Comparison of ENCODE assay signal across 15 cellular contexts in genomic region chr5:149782018-149782899, GRCh38. TPM values are rescaled to one million over a fixed set of nuclear protein-coding genes. Genes with fewer than 3 reads are reported as not detected.
DNase-seq lines count a peak whose midpoint lies in the region; ATAC-seq and TF ChIP-seq lines count a peak whose summit lies in the region.
"Had no signal": no experiment of that assay in that cellular context is flagged by ENCODE, and none has a peak within 500 bp of the region (broad histone marks: within the 10 kb centered on the region; RNA-seq: fewer than 3 reads in every experiment).

No MANE protein-coding gene starts in this region.

- H3K4me1 ChIP-seq in left ventricle myocardium inferior (peaks cover 94% of the 10 kb centered on the region), rectal smooth muscle tissue (ENCODE audit: control insufficient read depth, insufficient read depth, low read length) (peaks cover 42% of the 10 kb centered on the region), A673 (ENCODE audit: insufficient read depth, low read length, poor library complexity, severe bottlenecking) (no peaks in the 10 kb centered on the region), suprapubic skin (peaks cover 51% of the 10 kb centered on the region)

- TF ChIP-seq CTCF in WTC11 (IDR thresholded peaks at IDR 0.05) = no peak
- no peak for TF ChIP-seq CTCF in left ventricle myocardium inferior (IDR thresholded peaks at IDR 0.05; ENCODE audit: borderline replicate concordance)
- no peak for TF ChIP-seq CTCF in A673 (conservative IDR thresholded peaks at IDR 0.05; ENCODE audit: low read depth, low read length)
- no peak for TF ChIP-seq CTCF in suprapubic skin (IDR thresholded peaks at IDR 0.05)

- H3K9ac ChIP-seq in rectal smooth muscle tissue (ENCODE audit: low read length) = no peak overlapping the region

- CTCF ChIA-PET in WTC11 (lab: Charles Lee) (interaction anchor here (2.1 kb wide), 1 partner anchor 126 kb away, joined by 6 read pairs; no protein-coding TSS in a partner anchor), A673 (lab: Charles Lee) (no interaction called here)

- BruUV-seq in A673 (replicated peaks; lab: Mats Ljungman, UMichigan) = no TSS peak

- TF ChIP-seq POLR2A in suprapubic skin (IDR thresholded peaks at IDR 0.05) = no peak

- H3K27ac Mint-ChIP-seq in WTC11 = peak overlapping the region; percentile 17; the same call in 1 of the 2 replicates
- H3K27ac Mint-ChIP-seq: activated naive CD8-positive, alpha-beta T cell treated with anti-CD3 and anti-CD28 coated beads, Interleukin-2, amount 10 ng/mL, durations not matched to agents 7 days and 5 days had no signal

- 76% methylated on average over 9 of the region's 9 CpGs for WGBS in suprapubic skin

- no peaks in the 10 kb centered on the region; the same call in 1 of the 2 replicates for H3K36me3 Mint-ChIP-seq in WTC11

- no peaks in the 10 kb centered on the region for H3K27me3 ChIP-seq in MG63
- no peaks in the 10 kb centered on the region for H3K27me3 ChIP-seq in left ventricle myocardium inferior (ENCODE audit: low read depth)
- H3K27me3 ChIP-seq in rectal smooth muscle tissue (ENCODE audit: control insufficient read depth, insufficient read depth, low read length) = no peaks in the 10 kb centered on the region
- H3K27me3 ChIP-seq in A673 (replicated peaks; ENCODE audit: insufficient read depth, low read depth, low read length, poor library complexity) = no peaks in the 10 kb centered on the region
- no peaks in the 10 kb centered on the region for H3K27me3 ChIP-seq in suprapubic skin
- H3K27me3 ChIP-seq: BLaER1 treated with 17β-estradiol and CSF1 and Interleukin-3, amounts not matched to agents 10 nM and 100 nM; pancreas had no signal

- peaks cover 36% of the 10 kb centered on the region for H3K4me1 Mint-ChIP-seq in WTC11

- no peaks in the 10 kb centered on the region for H3K36me3 ChIP-seq in MG63
- H3K36me3 ChIP-seq in left ventricle myocardium inferior = no peaks in the 10 kb centered on the region
- no peaks in the 10 kb centered on the region for H3K36me3 ChIP-seq in rectal smooth muscle tissue (ENCODE audit: control insufficient read depth, insufficient read depth, low read length)
- no peaks in the 10 kb centered on the region for H3K36me3 ChIP-seq in A673 (ENCODE audit: insufficient read depth, low read length, poor library complexity, severe bottlenecking)
- no peaks in the 10 kb centered on the region for H3K36me3 ChIP-seq in suprapubic skin
- H3K36me3 ChIP-seq: pancreas had no signal

- 0 out of 2 replicates have a peak, but pooled peaks cover 6% of the 10 kb centered on the region for H3K9me3 Mint-ChIP-seq in WTC11

- ATAC-seq in WTC11 = no peak
- ATAC-seq: esophagus mucosa, pancreas had no signal

- peak overlapping the region; percentile 88 for H3K27ac ChIP-seq in left ventricle myocardium inferior (replicated peaks)
- H3K27ac ChIP-seq in rectal smooth muscle tissue (ENCODE audit: low read depth, low read length) = peak overlapping the region; percentile 46
- H3K27ac ChIP-seq in A673 (ENCODE audit: low read depth, low read length, poor library complexity, severe bottlenecking) = no peak overlapping the region
- no peak overlapping the region for H3K27ac ChIP-seq in suprapubic skin
- H3K27ac ChIP-seq: pancreas had no signal

- no peaks in the 10 kb centered on the region for H3K9me3 ChIP-seq in MG63
- no peaks in the 10 kb centered on the region for H3K9me3 ChIP-seq in left ventricle myocardium inferior (replicated peaks)
- H3K9me3 ChIP-seq in A673 (ENCODE audit: low read depth, low read length, poor library complexity, severe bottlenecking) = no peaks in the 10 kb centered on the region
- no peaks in the 10 kb centered on the region for H3K9me3 ChIP-seq in suprapubic skin
- H3K9me3 ChIP-seq: pancreas had no signal

- POLR2A ChIA-PET in WTC11 (lab: Charles Lee) (no interaction called here), A673 (lab: Charles Lee; ENCODE audit: low non-redundant PET) (no interaction called here)

- H3K4me3 ChIP-seq in MG63 = no peak overlapping the region
- H3K4me3 ChIP-seq in left ventricle myocardium inferior = peak overlapping the region; percentile 15
- peak overlapping the region; percentile 7 for H3K4me3 ChIP-seq in rectal smooth muscle tissue (ENCODE audit: low read length)
- H3K4me3 ChIP-seq in A673 (ENCODE audit: low read depth, low read length, poor library complexity, severe bottlenecking) = no peak overlapping the region
- no peak overlapping the region for H3K4me3 ChIP-seq in suprapubic skin
- H3K4me3 ChIP-seq: BLaER1 treated with 17β-estradiol and CSF1 and Interleukin-3, amounts not matched to agents 10 nM and 100 nM; pancreas had no signal

- no peak overlapping the region for H3K4me3 Mint-ChIP-seq in WTC11
- H3K4me3 Mint-ChIP-seq: activated naive CD8-positive, alpha-beta T cell treated with anti-CD3 and anti-CD28 coated beads, Interleukin-2, amount 10 ng/mL, durations not matched to agents 7 days and 5 days had no signal

- intact Hi-C loops in left ventricle myocardium inferior (cut with micrococcal nuclease) = no loop called here
- intact Hi-C loops in A673 (cut with micrococcal nuclease; ENCODE audit: unreplicated experiment) = no loop called here

- no peak for TF ChIP-seq EP300 in suprapubic skin (IDR thresholded peaks at IDR 0.05)

- no peaks in the 10 kb centered on the region for H3K27me3 Mint-ChIP-seq in WTC11 (ENCODE audit: low read depth)
- H3K27me3 Mint-ChIP-seq: activated naive CD8-positive, alpha-beta T cell treated with anti-CD3 and anti-CD28 coated beads, Interleukin-2, amount 10 ng/mL, durations not matched to agents 7 days and 5 days had no signal

- DNase-seq in MG63 (peak; percentile 31), WTC11 (ENCODE audit: low spot score) (no peak), left ventricle myocardium inferior (peak; percentile 73), NCI-H2081 treated with DMSO at 0.1 percent for 48 hours (lab: John Stamatoyannopoulos, UW) (no peak), mucosa of gallbladder (ENCODE audit: low spot score) (no peak), A673 (ENCODE audit: low spot score) (no peak), suprapubic skin (ENCODE audit: low spot score in 2 of 2) (no peak)
- DNase-seq: activated CD8-positive, alpha-beta memory T cell treated with anti-CD3 and anti-CD28 coated beads, Interleukin-2, amount 50 U/mL, for 48 hours; activated naive CD8-positive, alpha-beta T cell treated with anti-CD3 and anti-CD28 coated beads, Interleukin-2, amount 10 ng/mL, durations not matched to agents 7 days and 5 days; NCI-H187 treated with DMSO at 0.1 percent for 48 hours; NCI-H748 treated with DMSO at 0.1 percent for 48 hours; pancreas had no signal

TF ChIP-seq in WTC11, 78 proteins besides CTCF, POLR2A, EP300 and RAD21:
- TF ChIP-seq AR (CRISPR knock-in tag; IDR thresholded peaks at IDR 0.05) (no peak), ATF3 (CRISPR knock-in tag; conservative IDR thresholded peaks at IDR 0.05) (no peak), CREB1 (CRISPR knock-in tag; IDR thresholded peaks at IDR 0.05) (no peak), MLX (CRISPR knock-in tag; IDR thresholded peaks at IDR 0.05) (no peak), NR3C1 (CRISPR knock-in tag; conservative IDR thresholded peaks at IDR 0.05; ENCODE audit: low read depth) (no peak), CREM (CRISPR knock-in tag; IDR thresholded peaks at IDR 0.05) (no peak), GTF2I (CRISPR knock-in tag; conservative IDR thresholded peaks at IDR 0.05) (no peak), NR1H2 (CRISPR knock-in tag; IDR thresholded peaks at IDR 0.05) (no peak)

RNA-seq across cellular contexts. Expression of gene PPARGC1B, which starts 52.1 kb away (rescaled TPM):
- total RNA-seq in MG63 (2014; rRNA removed; shearing (Covaris generic); ENCODE audit: low replicate concordance) = 0.59 and 1.2 TPM in 2 replicates
- total RNA-seq in WTC11 (2021) = 10.9 to 15.8 TPM (median 11.0 TPM) in 3 replicates
- total RNA-seq in left ventricle myocardium inferior = 28.4 TPM
- total RNA-seq in mucosa of gallbladder = 10.6 TPM
- 18.8 and 19.3 TPM in 2 replicates for total RNA-seq in A673 (2021)
- total RNA-seq in suprapubic skin = 10 to 100 TPM; 13.7 to 21.7 (median 17.7) TPM

Comparison
In these comparisons a context has a peak if more than half of its experiments do, and no peak if none do; other contexts are left out.
1. DNase-seq: peak in MG63 (single experiment) and left ventricle myocardium inferior (single experiment); none in WTC11 (single experiment), NCI-H2081 treated with DMSO at 0.1 percent for 48 hours (single experiment), mucosa of gallbladder (single experiment), A673 (single experiment) and suprapubic skin (0 of 2).
2. H3K4me3 ChIP-seq: peak in left ventricle myocardium inferior (single experiment) and rectal smooth muscle tissue (single experiment); none in MG63 (single experiment), A673 (single experiment) and suprapubic skin (single experiment).
3. H3K27ac ChIP-seq: peak in left ventricle myocardium inferior (single experiment) and rectal smooth muscle tissue (single experiment); none in A673 (single experiment) and suprapubic skin (single experiment).